ENCODE assay signal across 25 cellular contexts in genomic region chr16:70663524-70664324, GRCh38. TPM values are rescaled to one million over a fixed set of nuclear protein-coding genes. Genes with fewer than 3 reads are reported as not detected.
A peak's percentile ranks its signal among the peaks of the same experiment; 100 is the strongest.
DNase-seq lines count a peak whose midpoint lies in the region; ATAC-seq and TF ChIP-seq lines count a peak whose summit lies in the region.
"Had no signal": no experiment of that assay in that cellular context is flagged by ENCODE, and none has a peak within 500 bp of the region (broad histone marks: within the 10 kb centered on the region; RNA-seq: fewer than 3 reads in every experiment).

No MANE protein-coding gene starts in this region.

- no peaks in the 10 kb centered on the region for H3K4me1 ChIP-seq in right cardiac atrium (ENCODE audit: control insufficient read depth, insufficient read depth, low read length)
- H3K4me1 ChIP-seq in right atrium auricular region: peaks cover 0 to 9% of the 10 kb centered on the region in 2 donors
- peaks cover 23% of the 10 kb centered on the region for H3K4me1 ChIP-seq in vagina
- H3K4me1 ChIP-seq: A549, upper lobe of left lung had no signal

- H3K9me3 Mint-ChIP-seq in osteocyte (ENCODE audit: unreplicated experiment): no peaks in the 10 kb centered on the region
- H3K9me3 Mint-ChIP-seq in activated naive CD4-positive, alpha-beta T cell treated with anti-CD3 and anti-CD28 coated beads for 36 hours: peaks cover under 1% of the 10 kb centered on the region
- H3K9me3 Mint-ChIP-seq: activated CD4-positive, alpha-beta memory T cell treated with anti-CD3 and anti-CD28 coated beads, Interleukin-2, amount 10 ng/mL, durations not matched to agents 7 days and 5 days; activated naive CD8-positive, alpha-beta T cell treated with anti-CD3 and anti-CD28 coated beads, Interleukin-2, amount 10 ng/mL, durations not matched to agents 7 days and 5 days; activated T-cell treated with anti-CD3 and anti-CD28 coated beads, Interleukin-2, amount 50 U/mL, for 24 hours; dendritic cell treated with granulocyte-macrophage colony-stimulating factor and Interleukin-4, amounts not matched to agents 40 ng/mL and 50 ng/mL, for 4 days had no signal

- peaks cover 52% of the 10 kb centered on the region for H3K36me3 ChIP-seq in right atrium auricular region
- peaks cover 4 to 60% of the 10 kb centered on the region in 2 donors for H3K36me3 ChIP-seq in vagina

- H3K27ac ChIP-seq in right cardiac atrium (ENCODE audit: low read length) (no peak overlapping the region), right atrium auricular region (no peak overlapping the region), vagina (peak overlapping the region; percentile 68)
- H3K27ac ChIP-seq: A549, brain microvascular endothelial cell, C4-2B, epithelial cell of prostate, upper lobe of left lung had no signal

- H3K36me3 Mint-ChIP-seq in osteocyte (ENCODE audit: unreplicated experiment): peaks cover 28% of the 10 kb centered on the region
- peaks cover 3% of the 10 kb centered on the region for H3K36me3 Mint-ChIP-seq in activated naive CD4-positive, alpha-beta T cell treated with anti-CD3 and anti-CD28 coated beads for 36 hours (ENCODE audit: low read depth)

- H3K27me3 ChIP-seq in right cardiac atrium (ENCODE audit: control insufficient read depth, insufficient read depth) (no peaks in the 10 kb centered on the region), right atrium auricular region (no peaks in the 10 kb centered on the region), vagina (no peaks in the 10 kb centered on the region)
- H3K27me3 ChIP-seq: brain microvascular endothelial cell, upper lobe of left lung had no signal

- peak in 2 of 3 donors; percentile 16 to 63 for DNase-seq in right cardiac atrium
- DNase-seq in right atrium auricular region (ENCODE audit: low spot score): no peak
- DNase-seq in ecto neural progenitor cell (ENCODE audit: low spot score): peak; percentile 43
- DNase-seq in osteocyte (ENCODE audit: extremely low spot score, unreplicated experiment): peak; percentile 83
- no peak for DNase-seq in vagina (ENCODE audit: extremely low spot score in 2 of 2)
- DNase-seq in activated naive CD4-positive, alpha-beta T cell treated with anti-CD3 and anti-CD28 coated beads for 36 hours: no peak
- no peak for DNase-seq in activated T-cell treated with anti-CD3 and anti-CD28 coated beads, Interleukin-2, amount 50 U/mL, for 1 hour
- DNase-seq in activated T-cell treated with anti-CD3 and anti-CD28 coated beads, Interleukin-2, amount 50 U/mL, for 48 hours: no peak
- DNase-seq: activated CD4-positive, alpha-beta memory T cell treated with anti-CD3 and anti-CD28 coated beads, Interleukin-2, amount 10 ng/mL, durations not matched to agents 7 days and 5 days; activated naive CD8-positive, alpha-beta T cell treated with anti-CD3 and anti-CD28 coated beads, Interleukin-2, amount 10 ng/mL, durations not matched to agents 7 days and 5 days; activated T-cell treated with anti-CD3 and anti-CD28 coated beads, Interleukin-2, amount 50 U/mL, for 24 hours; brain microvascular endothelial cell; foreskin melanocyte; mesendoderm; NCI-H1417 treated with DMSO at 0.1 percent for 48 hours; NCI-H2171 treated with DMSO at 0.1 percent for 48 hours; NCI-H69; SIG-M5 had no signal

- H3K9me3 ChIP-seq in right cardiac atrium (ENCODE audit: control insufficient read depth, low read length) (no peaks in the 10 kb centered on the region), right atrium auricular region (peaks cover 0 to under 1% of the 10 kb centered on the region in 2 donors), vagina (no peaks in the 10 kb centered on the region)
- H3K9me3 ChIP-seq: A549, upper lobe of left lung had no signal

- H3K27ac Mint-ChIP-seq in osteocyte (ENCODE audit: unreplicated experiment): no peak overlapping the region
- no peak overlapping the region for H3K27ac Mint-ChIP-seq in activated naive CD4-positive, alpha-beta T cell treated with anti-CD3 and anti-CD28 coated beads for 36 hours
- H3K27ac Mint-ChIP-seq: activated CD4-positive, alpha-beta memory T cell treated with anti-CD3 and anti-CD28 coated beads, Interleukin-2, amount 10 ng/mL, durations not matched to agents 7 days and 5 days; activated naive CD8-positive, alpha-beta T cell treated with anti-CD3 and anti-CD28 coated beads, Interleukin-2, amount 10 ng/mL, durations not matched to agents 7 days and 5 days; activated T-cell treated with anti-CD3 and anti-CD28 coated beads, Interleukin-2, amount 50 U/mL, for 24 hours; dendritic cell treated with granulocyte-macrophage colony-stimulating factor and Interleukin-4, amounts not matched to agents 40 ng/mL and 50 ng/mL, for 4 days had no signal

- no peaks in the 10 kb centered on the region for H3K27me3 Mint-ChIP-seq in osteocyte (ENCODE audit: unreplicated experiment)
- no peaks in the 10 kb centered on the region for H3K27me3 Mint-ChIP-seq in activated naive CD4-positive, alpha-beta T cell treated with anti-CD3 and anti-CD28 coated beads for 36 hours (ENCODE audit: low read depth)
- H3K27me3 Mint-ChIP-seq: activated CD4-positive, alpha-beta memory T cell treated with anti-CD3 and anti-CD28 coated beads, Interleukin-2, amount 10 ng/mL, durations not matched to agents 7 days and 5 days; activated naive CD8-positive, alpha-beta T cell treated with anti-CD3 and anti-CD28 coated beads, Interleukin-2, amount 10 ng/mL, durations not matched to agents 7 days and 5 days; activated T-cell treated with anti-CD3 and anti-CD28 coated beads, Interleukin-2, amount 50 U/mL, for 24 hours; dendritic cell treated with granulocyte-macrophage colony-stimulating factor and Interleukin-4, amounts not matched to agents 40 ng/mL and 50 ng/mL, for 4 days had no signal

- no peak for TF ChIP-seq CTCF in right atrium auricular region (IDR thresholded peaks at IDR 0.05)
- TF ChIP-seq CTCF in osteocyte (IDR thresholded peaks at IDR 0.05): no peak
- TF ChIP-seq CTCF in vagina (IDR thresholded peaks at IDR 0.05): no peak

- peak in 1 of 2 donors; percentile 5 for ATAC-seq in right cardiac atrium

- H3K4me1 Mint-ChIP-seq in osteocyte (ENCODE audit: unreplicated experiment): peaks cover 4% of the 10 kb centered on the region
- no peaks in the 10 kb centered on the region for H3K4me1 Mint-ChIP-seq in activated naive CD4-positive, alpha-beta T cell treated with anti-CD3 and anti-CD28 coated beads for 36 hours (ENCODE audit: low read depth)

- CTCF ChIA-PET in activated naive CD4-positive, alpha-beta T cell treated with anti-CD3 and anti-CD28 coated beads for 36 hours (lab: Charles Lee): no interaction called here

- WGBS in right cardiac atrium: 95% methylated on average over 56 of the region's 56 CpGs

- H3K4me3 Mint-ChIP-seq in osteocyte (ENCODE audit: unreplicated experiment): no peak overlapping the region
- H3K4me3 Mint-ChIP-seq in activated naive CD4-positive, alpha-beta T cell treated with anti-CD3 and anti-CD28 coated beads for 36 hours: no peak overlapping the region
- H3K4me3 Mint-ChIP-seq: activated CD4-positive, alpha-beta memory T cell treated with anti-CD3 and anti-CD28 coated beads, Interleukin-2, amount 10 ng/mL, durations not matched to agents 7 days and 5 days; activated naive CD8-positive, alpha-beta T cell treated with anti-CD3 and anti-CD28 coated beads, Interleukin-2, amount 10 ng/mL, durations not matched to agents 7 days and 5 days; activated T-cell treated with anti-CD3 and anti-CD28 coated beads, Interleukin-2, amount 50 U/mL, for 24 hours; dendritic cell treated with granulocyte-macrophage colony-stimulating factor and Interleukin-4, amounts not matched to agents 40 ng/mL and 50 ng/mL, for 4 days had no signal

- H3K4me3 ChIP-seq in right cardiac atrium (ENCODE audit: low read length) (no peak overlapping the region), right atrium auricular region (no peak overlapping the region), vagina (no peak overlapping the region)
- H3K4me3 ChIP-seq: A549, upper lobe of left lung had no signal

- intact Hi-C loops in right cardiac atrium (cut with DNase I): no loop called here
- intact Hi-C loops in vagina (cut with DNase I): no loop called here
- intact Hi-C loops in activated naive CD4-positive, alpha-beta T cell treated with anti-CD3 and anti-CD28 coated beads for 36 hours (cut with micrococcal nuclease): no loop called here

- no peak for TF ChIP-seq POLR2A in vagina (IDR thresholded peaks at IDR 0.05)

RNA-seq across cellular contexts. Expression of gene IL34, which starts 17.4 kb away (rescaled TPM):
- total RNA-seq in right cardiac atrium: 1 to 10 TPM in 2 of 4 donors, under 1 TPM in 2; 0.74 to 2.1 (median 1.5) TPM
- 1.9 TPM for polyA plus RNA-seq in right cardiac atrium
- total RNA-seq in right atrium auricular region: 1 to 10 TPM in 1 of 2 donors, under 1 TPM in 1; 0.39 to 2.2 TPM
- total RNA-seq in osteocyte: 12.7 and 14.3 TPM in 2 replicates
- total RNA-seq in vagina: 6.1 TPM
- not detected for total RNA-seq in activated naive CD4-positive, alpha-beta T cell treated with anti-CD3 and anti-CD28 coated beads for 36 hours
- total RNA-seq: activated CD4-positive, alpha-beta memory T cell treated with anti-CD3 and anti-CD28 coated beads, Interleukin-2, amount 10 ng/mL, durations not matched to agents 7 days and 5 days; OCI-LY7; T-helper 1 cell treated with Interleukin-12 subunit alpha and Interleukin-12 subunit beta and Interleukin-4 antibody, amounts not matched to agents 30 ng/mL and 1 ng/mL, for 36 hours had no signal

RNA-seq across cellular contexts. Expression of gene MTSS2, which starts 22.1 kb away (rescaled TPM):
- total RNA-seq in right cardiac atrium (10 to 100 TPM; 60.4 to 71.2 (median 67.7) TPM), right atrium auricular region (10 to 100 TPM; 35.3 to 44.7 TPM), osteocyte (156 and 169 TPM in 2 replicates), vagina (102 TPM)
- 47.5 TPM for polyA plus RNA-seq in right cardiac atrium
- total RNA-seq in activated naive CD4-positive, alpha-beta T cell treated with anti-CD3 and anti-CD28 coated beads for 36 hours: 1 to 10 TPM; 2.0 TPM

Comparison
In these comparisons a context has a peak if more than half of its experiments do, and no peak if none do; other contexts are left out.
1. DNase-seq: peak in right cardiac atrium (2 of 3), ecto neural progenitor cell (single experiment) and osteocyte (single experiment); none in right atrium auricular region (single experiment), vagina (0 of 2), activated naive CD4-positive, alpha-beta T cell treated with anti-CD3 and anti-CD28 coated beads for 36 hours (single experiment), activated T-cell treated with anti-CD3 and anti-CD28 coated beads, Interleukin-2, amount 50 U/mL, for 1 hour (single experiment) and activated T-cell treated with anti-CD3 and anti-CD28 coated beads, Interleukin-2, amount 50 U/mL, for 48 hours (0 of 2).
2. RNA of gene MTSS2, which starts 22.1 kb away (total RNA-seq): 156 to 169 TPM in osteocyte, 102 TPM in vagina (single experiment), 60.4 to 71.2 TPM in right cardiac atrium and 35.3 to 44.7 TPM in right atrium auricular region; 2.0 TPM in activated naive CD4-positive, alpha-beta T cell treated with anti-CD3 and anti-CD28 coated beads for 36 hours; every median in the first group is over 10 times any median in the second.